Comparison of ENCODE assay signal across 21 cellular contexts in the genomic region with DNA sequence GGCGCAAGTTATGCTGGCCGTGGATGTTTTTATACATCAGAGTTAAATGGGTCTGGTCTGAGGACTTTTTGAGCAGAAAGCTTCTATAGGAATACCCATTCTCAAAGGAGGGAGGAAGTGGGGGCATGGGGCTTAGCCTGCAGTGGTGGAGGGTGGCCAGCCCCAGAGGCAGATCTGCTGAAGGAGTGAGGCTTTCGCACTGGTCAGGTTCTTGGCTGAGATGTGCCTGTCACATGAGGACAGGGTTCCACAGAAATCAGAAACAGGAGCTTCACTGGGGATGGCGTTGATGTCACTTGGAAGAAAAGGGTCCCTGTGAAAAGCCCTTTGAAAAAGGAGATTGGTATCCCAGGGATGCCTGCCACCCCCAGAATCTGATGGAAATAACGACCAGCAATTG.
"Had no signal": no experiment of that assay in that cellular context is flagged by ENCODE, and none has a peak within 500 bp of the region (broad histone marks: within the 10 kb centered on the region; RNA-seq: fewer than 3 reads in every experiment).

No MANE protein-coding gene starts in this region.

- DNase-seq: activated B cell treated with CpG ODN at 0.5 μM for 24 hours; activated CD4-positive, alpha-beta memory T cell treated with anti-CD3 and anti-CD28 coated beads, Interleukin-2, amount 10 ng/mL, durations not matched to agents 7 days and 5 days; activated CD4-positive, alpha-beta T cell treated with anti-CD3 and anti-CD28 coated beads, Interleukin-2, amount 50 U/mL, for 1 hour; activated naive CD4-positive, alpha-beta T cell treated with Interleukin-2 at 50 U/mL for 16 hours; activated T-cell treated with anti-CD3 and anti-CD28 coated beads for 4 hours; brain microvascular endothelial cell; IMR-90; KG1; NCI-H1048; NCI-H146; NCI-H187 treated with DMSO at 0.1 percent for 48 hours; NCI-H2081 treated with DMSO at 0.1 percent for 48 hours; NCI-H446; NCI-H524; SHP77; T1000 had no signal

- H3K27ac Mint-ChIP-seq: activated B cell treated with CpG ODN at 0.5 μM for 24 hours; activated CD4-positive, alpha-beta memory T cell treated with anti-CD3 and anti-CD28 coated beads, Interleukin-2, amount 10 ng/mL, durations not matched to agents 7 days and 5 days; activated naive CD4-positive, alpha-beta T cell treated with anti-CD3 and anti-CD28 coated beads, Interleukin-2, amount 50 U/mL, for 72 hours had no signal

- H3K4me3 ChIP-seq: cardiac muscle cell, Peyer's patch had no signal

- H3K9me3 ChIP-seq: Peyer's patch had no signal

- H3K9me3 Mint-ChIP-seq: activated B cell treated with CpG ODN at 0.5 μM for 24 hours; activated naive CD4-positive, alpha-beta T cell treated with anti-CD3 and anti-CD28 coated beads, Interleukin-2, amount 50 U/mL, for 72 hours had no signal

- H3K27me3 ChIP-seq: brain microvascular endothelial cell, cardiac muscle cell, Peyer's patch had no signal

- ATAC-seq: activated naive CD4-positive, alpha-beta T cell treated with anti-CD3 and anti-CD28 coated beads, Interleukin-2, amount 50 U/mL, for 72 hours had no signal

- H3K4me3 Mint-ChIP-seq: activated B cell treated with CpG ODN at 0.5 μM for 24 hours; activated CD4-positive, alpha-beta memory T cell treated with anti-CD3 and anti-CD28 coated beads, Interleukin-2, amount 10 ng/mL, durations not matched to agents 7 days and 5 days; T-helper 1 cell treated with Interleukin-12 subunit alpha and Interleukin-12 subunit beta and Interleukin-4 antibody, amounts not matched to agents 30 μg/mL and 1 μg/mL, for 36 hours had no signal

- H3K36me3 ChIP-seq: brain microvascular endothelial cell had no signal

- H3K4me1 ChIP-seq: Peyer's patch had no signal

- H3K27me3 Mint-ChIP-seq: activated B cell treated with CpG ODN at 0.5 μM for 24 hours; activated CD4-positive, alpha-beta memory T cell treated with anti-CD3 and anti-CD28 coated beads, Interleukin-2, amount 10 ng/mL, durations not matched to agents 7 days and 5 days had no signal

- H3K27ac ChIP-seq: brain microvascular endothelial cell, cardiac muscle cell, Peyer's patch, RWPE1 had no signal
